ENCODE assay signal across 12 cellular contexts in genomic region chr2:225010804-225011203, GRCh38. TPM values are rescaled to one million over a fixed set of nuclear protein-coding genes. Genes with fewer than 3 reads are reported as not detected.
DNase-seq lines count a peak whose midpoint lies in the region; ATAC-seq and TF ChIP-seq lines count a peak whose summit lies in the region.
"Had no signal": no experiment of that assay in that cellular context is flagged by ENCODE, and none has a peak within 500 bp of the region (broad histone marks: within the 10 kb centered on the region; RNA-seq: fewer than 3 reads in every experiment).

No MANE protein-coding gene starts in this region.

- H3K4me1 ChIP-seq in foreskin keratinocyte, result peaks cover 29% of the 10 kb centered on the region
- H3K4me1 ChIP-seq: testis had no signal

- TF ChIP-seq CTCF in HFFc6 (IDR thresholded peaks at IDR 0.05) (no peak), foreskin keratinocyte (conservative IDR thresholded peaks at IDR 0.05) (no peak)

- ATAC-seq in activated naive CD4-positive, alpha-beta T cell treated with anti-CD3 and anti-CD28 coated beads, Interleukin-2, amount 50 U/mL, for 72 hours, result peak; percentile 84 to 94
- ATAC-seq in foreskin keratinocyte (peak; percentile 87), HG03432 (IDR thresholded peaks at IDR 0.05; ENCODE audit: unreplicated experiment) (no peak), GM21576 (IDR thresholded peaks at IDR 0.05; ENCODE audit: unreplicated experiment) (no peak), left ventricle myocardium superior (no peak)

- no peaks in the 10 kb centered on the region for H3K9me3 Mint-ChIP-seq in HFFc6
- no peaks in the 10 kb centered on the region for H3K9me3 Mint-ChIP-seq in activated naive CD4-positive, alpha-beta T cell treated with anti-CD3 and anti-CD28 coated beads, Interleukin-2, amount 50 U/mL, for 72 hours

- intact Hi-C loops in left ventricle myocardium superior (cut with micrococcal nuclease), result no loop called here

- peaks cover 43% of the 10 kb centered on the region for H3K36me3 Mint-ChIP-seq in HFFc6 (ENCODE audit: low read depth)
- peaks cover 7 to 20% of the 10 kb centered on the region in 2 donors for H3K36me3 Mint-ChIP-seq in activated naive CD4-positive, alpha-beta T cell treated with anti-CD3 and anti-CD28 coated beads, Interleukin-2, amount 50 U/mL, for 72 hours

- peak overlapping the region; percentile 83 for H3K4me3 Mint-ChIP-seq in HFFc6

- peak overlapping the region; percentile 81 for H3K27ac ChIP-seq in foreskin keratinocyte
- H3K27ac ChIP-seq: testis had no signal

- no peaks in the 10 kb centered on the region for H3K27me3 ChIP-seq in foreskin keratinocyte
- H3K27me3 ChIP-seq: spleen, testis had no signal

- DNase-seq in ACHN (peak; percentile 74), HFFc6 (peak; percentile 84), foreskin keratinocyte (peak; percentile 72 to 87), DMS53 (lab: John Stamatoyannopoulos, UW) (no peak), left ventricle myocardium superior (no peak)
- DNase-seq in activated naive CD4-positive, alpha-beta T cell treated with anti-CD3 and anti-CD28 coated beads, Interleukin-2, amount 50 U/mL, for 72 hours (ENCODE audit: low spot score in 2 of 2), result no peak
- DNase-seq: activated CD4-positive, alpha-beta T cell treated with anti-CD3 and anti-CD28 coated beads for 48 hours; DMS 273 treated with DMSO at 0.1 percent for 48 hours; spleen; testis had no signal

- H3K27ac Mint-ChIP-seq in HFFc6, result peak overlapping the region; percentile 97
- H3K27ac Mint-ChIP-seq in activated naive CD4-positive, alpha-beta T cell treated with anti-CD3 and anti-CD28 coated beads, Interleukin-2, amount 50 U/mL, for 72 hours, result peak overlapping the region; percentile 77 to 88

- no peaks in the 10 kb centered on the region for H3K27me3 Mint-ChIP-seq in HFFc6 (ENCODE audit: insufficient read depth)

- peaks cover 99% of the 10 kb centered on the region for H3K4me1 Mint-ChIP-seq in HFFc6 (ENCODE audit: low read depth)

- in situ Hi-C loops in ACHN (cut with HindIII; ENCODE audit: low pct_ligation_motif_present, low pct_unique_long_range_greater_than_20kb, low sequenced_read_pairs), result no loop called here

RNA-seq across cellular contexts. Expression of gene DOCK10, which starts 31.5 kb away (rescaled TPM):
- 10 to 100 TPM; 61.1 to 78.8 (median 75.8) TPM for total RNA-seq in HFFc6 (2021; fragmentation: NEBNext Ultra II Directional; extraction: Animal tissue kit (Norgen Biotek cat#: 25700))
- 100 to 1,000 TPM; 173 to 197 TPM for total RNA-seq in activated naive CD4-positive, alpha-beta T cell treated with anti-CD3 and anti-CD28 coated beads, Interleukin-2, amount 50 U/mL, for 72 hours
- total RNA-seq in foreskin keratinocyte (8.7 and 9.8 TPM in 2 replicates), left ventricle myocardium superior (2.3 TPM)
- polyA plus RNA-seq in foreskin keratinocyte, result 1.9 and 2.3 TPM in 2 replicates

Comparison
In these comparisons a context has a peak if more than half of its experiments do, and no peak if none do; other contexts are left out.
1. DNase-seq: peak in ACHN (single experiment), HFFc6 (single experiment) and foreskin keratinocyte (2 of 2); none in activated naive CD4-positive, alpha-beta T cell treated with anti-CD3 and anti-CD28 coated beads, Interleukin-2, amount 50 U/mL, for 72 hours (0 of 2), DMS53 (single experiment) and left ventricle myocardium superior (single experiment).
2. ATAC-seq: peak in activated naive CD4-positive, alpha-beta T cell treated with anti-CD3 and anti-CD28 coated beads, Interleukin-2, amount 50 U/mL, for 72 hours (2 of 2) and foreskin keratinocyte (single experiment); none in HG03432 (single experiment), GM21576 (single experiment) and left ventricle myocardium superior (single experiment).